16 cellular contexts compared by ENCODE assay signal in genomic region chr3:99394831-99395733, GRCh38.
DNase-seq lines count a peak whose midpoint lies in the region; ATAC-seq, FAIRE-seq and TF ChIP-seq lines count a peak whose summit lies in the region.
"Had no signal": no experiment of that assay in that cellular context is flagged by ENCODE, and none has a peak within 500 bp of the region (broad histone marks: within the 10 kb centered on the region; RNA-seq: fewer than 3 reads in every experiment).

No MANE protein-coding gene starts in this region.

- TF ChIP-seq CTCF in AG04450 (IDR thresholded peaks at IDR 0.05; ENCODE audit: low read depth, low read length) (no peak), astrocyte of the spinal cord (IDR thresholded peaks at IDR 0.05; ENCODE audit: low read depth, low read length) (no peak), kidney epithelial cell (IDR thresholded peaks at IDR 0.05; ENCODE audit: insufficient read depth, low read length, poor library complexity, severe bottlenecking) (no peak)

- peaks cover 8% of the 10 kb centered on the region for H3K9me3 ChIP-seq in AG04450 (ENCODE audit: control insufficient read depth, insufficient read depth, low read length)

- DNase-seq in AG04450 (ENCODE audit: low read depth, low spot score) (peak; percentile 52), HTR-8/SVneo (ENCODE audit: insufficient read length, low spot score) (peak; percentile 22), astrocyte of the spinal cord (ENCODE audit: low read depth, low spot score) (peak; percentile 84), kidney epithelial cell (ENCODE audit: low read depth) (peak; percentile 35), LoVo (ENCODE audit: low spot score) (no peak), NCI-H1105 treated with DMSO at 0.1 percent for 48 hours (lab: John Stamatoyannopoulos, UW) (no peak)
- no peak for DNase-seq in naive thymus-derived CD8-positive, alpha-beta T cell
- no peak for DNase-seq in activated CD4-positive, alpha-beta T cell treated with anti-CD3 and anti-CD28 coated beads, Interleukin-2, amount 10 ng/mL, durations not matched to agents 7 days and 5 days
- DNase-seq: activated CD8-positive, alpha-beta memory T cell treated with anti-CD3 and anti-CD28 coated beads, Interleukin-2, amount 50 U/mL, for 48 hours; anterior cingulate cortex; esophagus squamous epithelium; left ventricle myocardium superior; NCI-H2029 had no signal

- peaks cover 0 to 6% (median 0%) of the 10 kb centered on the region in 3 donors for H3K36me3 Mint-ChIP-seq in naive thymus-derived CD8-positive, alpha-beta T cell
- no peaks in the 10 kb centered on the region for H3K36me3 Mint-ChIP-seq in activated CD4-positive, alpha-beta T cell treated with anti-CD3 and anti-CD28 coated beads, Interleukin-2, amount 10 ng/mL, durations not matched to agents 7 days and 5 days (ENCODE audit: low read depth)

- CTCF ChIA-PET in AG04450 (lab: Charles Lee): interaction anchor here (0.6 kb wide), 1 partner anchor 8 kb away, joined by 4 read pairs; no protein-coding TSS in a partner anchor
- CTCF ChIA-PET in activated CD4-positive, alpha-beta T cell treated with anti-CD3 and anti-CD28 coated beads, Interleukin-2, amount 10 ng/mL, durations not matched to agents 7 days and 5 days (lab: Charles Lee): no interaction called here

- H3K4me1 Mint-ChIP-seq in naive thymus-derived CD8-positive, alpha-beta T cell: no peaks in the 10 kb centered on the region
- no peaks in the 10 kb centered on the region for H3K4me1 Mint-ChIP-seq in activated CD4-positive, alpha-beta T cell treated with anti-CD3 and anti-CD28 coated beads, Interleukin-2, amount 10 ng/mL, durations not matched to agents 7 days and 5 days
- H3K4me1 Mint-ChIP-seq: GM23338 had no signal

- H3K36me3 ChIP-seq in kidney epithelial cell (ENCODE audit: control insufficient read depth, insufficient read depth, low read length): no peaks in the 10 kb centered on the region
- H3K36me3 ChIP-seq: BLaER1, esophagus squamous epithelium had no signal

- H3K27ac Mint-ChIP-seq in naive thymus-derived CD8-positive, alpha-beta T cell: peak overlapping the region in 1 of 10 donors; percentile 58
- no peak overlapping the region for H3K27ac Mint-ChIP-seq in activated CD4-positive, alpha-beta T cell treated with anti-CD3 and anti-CD28 coated beads, Interleukin-2, amount 10 ng/mL, durations not matched to agents 7 days and 5 days
- H3K27ac Mint-ChIP-seq: GM23338 had no signal

- ATAC-seq in naive thymus-derived CD8-positive, alpha-beta T cell: no peak
- ATAC-seq: GM23338, left ventricle myocardium superior had no signal

- peak; percentile 94 for FAIRE-seq in HTR-8/SVneo (lab: Jason Lieb, UNC)

- H3K9me3 Mint-ChIP-seq in naive thymus-derived CD8-positive, alpha-beta T cell: peaks cover 0 to 31% (median 13%) of the 10 kb centered on the region in 9 donors
- H3K9me3 Mint-ChIP-seq in activated CD4-positive, alpha-beta T cell treated with anti-CD3 and anti-CD28 coated beads, Interleukin-2, amount 10 ng/mL, durations not matched to agents 7 days and 5 days: peaks cover 15% of the 10 kb centered on the region

- no peak overlapping the region for H3K4me3 Mint-ChIP-seq in naive thymus-derived CD8-positive, alpha-beta T cell
- H3K4me3 Mint-ChIP-seq in activated CD4-positive, alpha-beta T cell treated with anti-CD3 and anti-CD28 coated beads, Interleukin-2, amount 10 ng/mL, durations not matched to agents 7 days and 5 days: no peak overlapping the region
- H3K4me3 Mint-ChIP-seq: GM23338 had no signal

- POLR2A ChIA-PET in AG04450 (lab: Yijun Ruan, JAX): interaction anchor here (0.8 kb wide), 1 partner anchor 19 kb away, joined by 3 read pairs; no protein-coding TSS in a partner anchor
- POLR2A ChIA-PET in naive thymus-derived CD8-positive, alpha-beta T cell (lab: Charles Lee): no interaction called here
- POLR2A ChIA-PET in activated CD4-positive, alpha-beta T cell treated with anti-CD3 and anti-CD28 coated beads, Interleukin-2, amount 10 ng/mL, durations not matched to agents 7 days and 5 days (lab: Charles Lee): no interaction called here

- H3K27me3 Mint-ChIP-seq in naive thymus-derived CD8-positive, alpha-beta T cell: no peaks in the 10 kb centered on the region
- H3K27me3 Mint-ChIP-seq in activated CD4-positive, alpha-beta T cell treated with anti-CD3 and anti-CD28 coated beads, Interleukin-2, amount 10 ng/mL, durations not matched to agents 7 days and 5 days: no peaks in the 10 kb centered on the region

- in situ Hi-C loops in astrocyte of the spinal cord (cut with HindIII; ENCODE audit: low sequenced_read_pairs): no loop called here

- H3K27me3 ChIP-seq in AG04450 (ENCODE audit: control insufficient read depth, insufficient read depth, low read length) (no peaks in the 10 kb centered on the region), kidney epithelial cell (ENCODE audit: control insufficient read depth, insufficient read depth, low read length) (no peaks in the 10 kb centered on the region)
- H3K27me3 ChIP-seq: BLaER1, esophagus squamous epithelium had no signal

- H3K4me3 ChIP-seq in AG04450 (ENCODE audit: low read depth, low read length) (no peak overlapping the region), astrocyte of the spinal cord (ENCODE audit: low read depth, low read length) (no peak overlapping the region), kidney epithelial cell (ENCODE audit: low read depth, low read length) (no peak overlapping the region)
- H3K4me3 ChIP-seq: BLaER1, esophagus squamous epithelium, GM23338 had no signal

- H3K27ac ChIP-seq in AG04450 (ENCODE audit: low read depth, low read length): peak overlapping the region; percentile 69
- H3K27ac ChIP-seq: BLaER1, parathyroid adenoma had no signal

Comparison
In these comparisons a context has a peak if more than half of its experiments do, and no peak if none do; other contexts are left out.
1. DNase-seq: peak in AG04450 (single experiment), HTR-8/SVneo (single experiment), astrocyte of the spinal cord (single experiment) and kidney epithelial cell (single experiment); none in LoVo (single experiment), naive thymus-derived CD8-positive, alpha-beta T cell (0 of 10), activated CD4-positive, alpha-beta T cell treated with anti-CD3 and anti-CD28 coated beads, Interleukin-2, amount 10 ng/mL, durations not matched to agents 7 days and 5 days (single experiment) and NCI-H1105 treated with DMSO at 0.1 percent for 48 hours (single experiment).